11 cellular contexts compared by ENCODE assay signal in genomic region chr19:2787115-2787514, GRCh38. TPM values are rescaled to one million over a fixed set of nuclear protein-coding genes. Genes with fewer than 3 reads are reported as not detected.
A peak's percentile ranks its signal among the peaks of the same experiment; 100 is the strongest.
DNase-seq lines count a peak whose midpoint lies in the region; ATAC-seq, FAIRE-seq and TF ChIP-seq lines count a peak whose summit lies in the region.
"Had no signal": no experiment of that assay in that cellular context is flagged by ENCODE, and none has a peak within 500 bp of the region (broad histone marks: within the 10 kb centered on the region; RNA-seq: fewer than 3 reads in every experiment).

No MANE protein-coding gene starts in this region.

- peaks cover 29% of the 10 kb centered on the region for H3K4me1 Mint-ChIP-seq in T-helper 2 cell treated with Interferon-gamma antibody and Interleukin-4, amounts not matched to agents 5 μg/mL and 100 μg/mL, for 36 hours (ENCODE audit: low read depth)
- H3K4me1 Mint-ChIP-seq in HFFc6 (ENCODE audit: low read depth) (peaks cover 27% of the 10 kb centered on the region), nephron progenitor cell (peaks cover 36% of the 10 kb centered on the region)

- no peaks in the 10 kb centered on the region for H3K27me3 Mint-ChIP-seq in T-helper 2 cell treated with Interferon-gamma antibody and Interleukin-4, amounts not matched to agents 5 μg/mL and 100 μg/mL, for 36 hours (ENCODE audit: low read depth)
- H3K27me3 Mint-ChIP-seq in HFFc6 (ENCODE audit: insufficient read depth) = peaks cover 2% of the 10 kb centered on the region; the same call in 1 of the 2 replicates
- H3K27me3 Mint-ChIP-seq in nephron progenitor cell (ENCODE audit: low read depth, poor library complexity) = peaks cover 3% of the 10 kb centered on the region

- no peaks in the 10 kb centered on the region for H3K9me3 Mint-ChIP-seq in T-helper 2 cell treated with Interferon-gamma antibody and Interleukin-4, amounts not matched to agents 5 μg/mL and 100 μg/mL, for 36 hours
- no peaks in the 10 kb centered on the region for H3K9me3 Mint-ChIP-seq in HFFc6
- no peaks in the 10 kb centered on the region for H3K9me3 Mint-ChIP-seq in activated naive CD4-positive, alpha-beta T cell treated with anti-CD3 and anti-CD28 coated beads, Interleukin-2, amount 50 U/mL, for 72 hours
- peaks cover 10% of the 10 kb centered on the region for H3K9me3 Mint-ChIP-seq in nephron progenitor cell

- DNase-seq in T-helper 2 cell treated with Interferon-gamma antibody and Interleukin-4, amounts not matched to agents 5 μg/mL and 100 μg/mL, for 36 hours (ENCODE audit: low spot score) = no peak
- no peak for DNase-seq in T-helper 2 cell
- no peak for DNase-seq in HFFc6
- no peak for DNase-seq in activated naive CD4-positive, alpha-beta T cell treated with anti-CD3 and anti-CD28 coated beads, Interleukin-2, amount 50 U/mL, for 72 hours (ENCODE audit: low spot score in 2 of 2)
- no peak for DNase-seq in nephron progenitor cell
- DNase-seq in NCI-H345 treated with DMSO at 0.1 percent for 48 hours (lab: John Stamatoyannopoulos, UW; ENCODE audit: unreplicated experiment) = no peak
- DNase-seq in urothelium cell line (ENCODE audit: low spot score) = no peak
- DNase-seq: NCI-H2107, testis had no signal

- no peak for ATAC-seq in activated naive CD4-positive, alpha-beta T cell treated with anti-CD3 and anti-CD28 coated beads, Interleukin-2, amount 50 U/mL, for 72 hours
- ATAC-seq in GM18870 (IDR thresholded peaks at IDR 0.05; ENCODE audit: unreplicated experiment) = no peak

- FAIRE-seq in urothelium cell line (lab: Jason Lieb, UNC) = no peak
- FAIRE-seq: D721Med had no signal

- H3K36me3 Mint-ChIP-seq in T-helper 2 cell treated with Interferon-gamma antibody and Interleukin-4, amounts not matched to agents 5 μg/mL and 100 μg/mL, for 36 hours (ENCODE audit: low read depth) = peaks cover 14% of the 10 kb centered on the region
- no peaks in the 10 kb centered on the region; the same call in 1 of the 2 replicates for H3K36me3 Mint-ChIP-seq in HFFc6 (ENCODE audit: low read depth)
- H3K36me3 Mint-ChIP-seq in activated naive CD4-positive, alpha-beta T cell treated with anti-CD3 and anti-CD28 coated beads, Interleukin-2, amount 50 U/mL, for 72 hours = peaks cover 9 to 34% of the 10 kb centered on the region in 2 donors
- peaks cover 31% of the 10 kb centered on the region for H3K36me3 Mint-ChIP-seq in nephron progenitor cell (ENCODE audit: low read depth)

- TF ChIP-seq CTCF in HFFc6 (IDR thresholded peaks at IDR 0.05) = no peak
- TF ChIP-seq CTCF in nephron progenitor cell (IDR thresholded peaks at IDR 0.05) = no peak

- H3K27ac Mint-ChIP-seq in T-helper 2 cell treated with Interferon-gamma antibody and Interleukin-4, amounts not matched to agents 5 μg/mL and 100 μg/mL, for 36 hours = no peak overlapping the region
- H3K27ac Mint-ChIP-seq in HFFc6 (peak overlapping the region; percentile 16; the same call in 1 of the 2 replicates), nephron progenitor cell (peak overlapping the region; percentile 69)
- peak overlapping the region; percentile 25 to 46 for H3K27ac Mint-ChIP-seq in activated naive CD4-positive, alpha-beta T cell treated with anti-CD3 and anti-CD28 coated beads, Interleukin-2, amount 50 U/mL, for 72 hours

- peak overlapping the region; percentile 97 for H3K4me3 Mint-ChIP-seq in T-helper 2 cell treated with Interferon-gamma antibody and Interleukin-4, amounts not matched to agents 5 μg/mL and 100 μg/mL, for 36 hours
- H3K4me3 Mint-ChIP-seq in HFFc6 (peak overlapping the region; percentile 57), nephron progenitor cell (peak overlapping the region; percentile 93)

RNA-seq across cellular contexts. Expression of gene THOP1, which starts 1.8 kb away (rescaled TPM):
- total RNA-seq in HFFc6 (2021; fragmentation: NEBNext Ultra II Directional; extraction: Animal tissue kit (Norgen Biotek cat#: 25700)) = 100 to 1,000 TPM in 1 of 6 experiments, 10 to 100 TPM in 5; 83.7 to 114 (median 94.3) TPM
- total RNA-seq in activated naive CD4-positive, alpha-beta T cell treated with anti-CD3 and anti-CD28 coated beads, Interleukin-2, amount 50 U/mL, for 72 hours = 100 to 1,000 TPM in 1 of 2 donors, 10 to 100 TPM in 1; 40.5 to 145 TPM

RNA-seq across cellular contexts. Expression of gene SGTA, which starts 4.0 kb away (rescaled TPM):
- total RNA-seq in HFFc6 (2021; fragmentation: NEBNext Ultra II Directional; extraction: Animal tissue kit (Norgen Biotek cat#: 25700)) = 10 to 100 TPM; 60.7 to 68.1 (median 62.8) TPM
- total RNA-seq in activated naive CD4-positive, alpha-beta T cell treated with anti-CD3 and anti-CD28 coated beads, Interleukin-2, amount 50 U/mL, for 72 hours = 10 to 100 TPM; 48.7 to 54.4 TPM

RNA-seq across cellular contexts. Expression of gene ZNF554, which starts 32.6 kb away (rescaled TPM):
- total RNA-seq in HFFc6 (2021; fragmentation: NEBNext Ultra II Directional; extraction: Animal tissue kit (Norgen Biotek cat#: 25700)) = 1 to 10 TPM; 1.6 to 2.4 (median 2.2) TPM
- 1 to 10 TPM in 1 of 2 donors, under 1 TPM in 1; 0.77 to 1.8 TPM for total RNA-seq in activated naive CD4-positive, alpha-beta T cell treated with anti-CD3 and anti-CD28 coated beads, Interleukin-2, amount 50 U/mL, for 72 hours

RNA-seq across cellular contexts. Expression of gene SLC39A3, which starts 47.3 kb away (rescaled TPM):
- 10 to 100 TPM; 39.2 to 49.1 (median 42.5) TPM for total RNA-seq in HFFc6 (2021; fragmentation: NEBNext Ultra II Directional; extraction: Animal tissue kit (Norgen Biotek cat#: 25700))
- total RNA-seq in activated naive CD4-positive, alpha-beta T cell treated with anti-CD3 and anti-CD28 coated beads, Interleukin-2, amount 50 U/mL, for 72 hours = 10 to 100 TPM; 24.8 to 27.3 TPM

RNA-seq across cellular contexts. Expression of gene ZNF555, which starts 54.2 kb away (rescaled TPM):
- total RNA-seq in HFFc6 (2021; fragmentation: NEBNext Ultra II Directional; extraction: Animal tissue kit (Norgen Biotek cat#: 25700)) = 1 to 10 TPM; 3.7 to 5.6 (median 3.8) TPM
- 1 to 10 TPM; 1.3 to 2.8 TPM for total RNA-seq in activated naive CD4-positive, alpha-beta T cell treated with anti-CD3 and anti-CD28 coated beads, Interleukin-2, amount 50 U/mL, for 72 hours
